9 cellular contexts compared by ENCODE assay signal in genomic region chr3:138332472-138333073, GRCh38. TPM values are rescaled to one million over a fixed set of nuclear protein-coding genes. Genes with fewer than 3 reads are reported as not detected.
DNase-seq lines count a peak whose midpoint lies in the region; ATAC-seq and TF ChIP-seq lines count a peak whose summit lies in the region.
"Had no signal": no experiment of that assay in that cellular context is flagged by ENCODE, and none has a peak within 500 bp of the region (broad histone marks: within the 10 kb centered on the region; RNA-seq: fewer than 3 reads in every experiment).

No MANE protein-coding gene starts in this region.

- peak; percentile 66 for DNase-seq in NCI-H2196 (lab: John Stamatoyannopoulos, UW; ENCODE audit: unreplicated experiment)
- DNase-seq in NCI-H2196 treated with DMSO at 0.1 percent for 48 hours (lab: John Stamatoyannopoulos, UW; ENCODE audit: unreplicated experiment): no peak
- peak; percentile 64 for DNase-seq in NCI-H146 (lab: John Stamatoyannopoulos, UW)
- DNase-seq in colonic mucosa: no peak
- DNase-seq in nephron progenitor cell: no peak
- DNase-seq in ureter (ENCODE audit: low spot score): no peak
- DNase-seq in posterior vena cava (ENCODE audit: low spot score): no peak

- no peaks in the 10 kb centered on the region for H3K36me3 ChIP-seq in colonic mucosa

- no peaks in the 10 kb centered on the region for H3K9me3 ChIP-seq in colonic mucosa

- no peaks in the 10 kb centered on the region for H3K27me3 ChIP-seq in colonic mucosa

- intact Hi-C loops in colonic mucosa (cut with DNase I) (loop anchor here (5.0 kb wide), 1 partner anchor 150 kb away; no protein-coding TSS in a partner anchor), posterior vena cava (cut with DNase I) (loop anchor here in 1 of 2 donors (5.0 to 10.0 kb wide), 3 partner anchors 62 to 265 kb away; no protein-coding TSS in a partner anchor)

- no peak overlapping the region for H3K27ac Mint-ChIP-seq in nephron progenitor cell

- no peak overlapping the region for H3K4me3 ChIP-seq in colonic mucosa

- H3K27ac ChIP-seq in colonic mucosa: no peak overlapping the region

- peaks cover 17% of the 10 kb centered on the region for H3K4me1 Mint-ChIP-seq in nephron progenitor cell

- H3K9ac ChIP-seq in colonic mucosa (ENCODE audit: low read depth in 2 of 2, low read length in 2 of 2): no peak overlapping the region

- no peak overlapping the region for H3K4me3 Mint-ChIP-seq in nephron progenitor cell

- H3K27me3 Mint-ChIP-seq in nephron progenitor cell (ENCODE audit: low read depth, poor library complexity): peaks cover 25% of the 10 kb centered on the region

- TF ChIP-seq CTCF in colonic mucosa (IDR thresholded peaks at IDR 0.05) (peak; percentile 33), nephron progenitor cell (IDR thresholded peaks at IDR 0.05) (peak; percentile 65)

- H3K36me3 Mint-ChIP-seq in nephron progenitor cell (ENCODE audit: low read depth): no peaks in the 10 kb centered on the region

- ATAC-seq in HG03159 (IDR thresholded peaks at IDR 0.05; ENCODE audit: unreplicated experiment): no peak

- H3K4me1 ChIP-seq in colonic mucosa: peaks cover 6% of the 10 kb centered on the region

- no peaks in the 10 kb centered on the region for H3K9me3 Mint-ChIP-seq in nephron progenitor cell

RNA-seq across cellular contexts. Expression of gene NME9, which starts 2.9 kb away (rescaled TPM):
- total RNA-seq in colonic mucosa (not detected), ureter (0.49 TPM), posterior vena cava (not detected)
- total RNA-seq: Daoy had no signal

RNA-seq across cellular contexts. Expression of gene MRAS, which starts 15.8 kb away (rescaled TPM):
- total RNA-seq in colonic mucosa: 1 to 10 TPM; 2.2 to 4.5 TPM
- total RNA-seq in ureter: 26.2 TPM
- 100 to 1,000 TPM in 1 of 2 donors, 10 to 100 TPM in 1; 81.5 to 102 TPM for total RNA-seq in posterior vena cava

Comparison
In these comparisons a context has a peak if more than half of its experiments do, and no peak if none do; other contexts are left out.
1. DNase-seq: peak in NCI-H2196 (single experiment) and NCI-H146 (single experiment); none in NCI-H2196 treated with DMSO at 0.1 percent for 48 hours (single experiment), colonic mucosa (single experiment), nephron progenitor cell (single experiment), ureter (single experiment) and posterior vena cava (single experiment).